19 cellular contexts compared by ENCODE assay signal in genomic region chr10:5545011-5545410, GRCh38. TPM values are rescaled to one million over a fixed set of nuclear protein-coding genes. Genes with fewer than 3 reads are reported as not detected.
A peak's percentile ranks its signal among the peaks of the same experiment; 100 is the strongest.
DNase-seq lines count a peak whose midpoint lies in the region; ATAC-seq and TF ChIP-seq lines count a peak whose summit lies in the region.
"Had no signal": no experiment of that assay in that cellular context is flagged by ENCODE, and none has a peak within 500 bp of the region (broad histone marks: within the 10 kb centered on the region; RNA-seq: fewer than 3 reads in every experiment).

No MANE protein-coding gene starts in this region.

- no CpG with 5 or more reads among the region's 1 CpG for WGBS in mammary epithelial cell (ENCODE audit: low coverage, missing lambda C conversion rate)
- 86 to 89% methylated on average over 1 of the region's 1 CpG for WGBS in upper lobe of left lung, 2 donors

- no peaks in the 10 kb centered on the region for H3K79me2 ChIP-seq in mammary epithelial cell (ENCODE audit: insufficient read depth, low read length)

- in situ Hi-C loops in mammary epithelial cell (cut with MboI; ENCODE audit: low sequenced_read_pairs in 2 of 2), result no loop called here

- CTCF ChIA-PET in mammary epithelial cell (lab: Charles Lee; ENCODE audit: low non-redundant PET), result no interaction called here

- peaks cover 53% of the 10 kb centered on the region for H3K4me1 ChIP-seq in mammary epithelial cell (ENCODE audit: insufficient read depth, low read length)
- H3K4me1 ChIP-seq in mucosa of stomach (ENCODE audit: control insufficient read depth, insufficient read depth, low read length), result peaks cover 64% of the 10 kb centered on the region
- peaks cover 40 to 61% (median 50%) of the 10 kb centered on the region in 4 donors for H3K4me1 ChIP-seq in upper lobe of left lung

- H4K20me1 ChIP-seq in mammary epithelial cell (ENCODE audit: insufficient read depth, low read length), result no peaks in the 10 kb centered on the region

- intact Hi-C loops in mammary epithelial cell (cut with micrococcal nuclease), result no loop called here

- no TSS peak for BruUV-seq in mammary epithelial cell (replicated peaks; lab: Mats Ljungman, UMichigan)

- H3K4me3 ChIP-seq in mammary epithelial cell (replicated peaks in 1 of 3; ENCODE audit: insufficient read depth in 1 of 3, low read depth in 2 of 3, low read length in 3 of 3) (no peak overlapping the region), mucosa of stomach (ENCODE audit: low read length) (peak overlapping the region; percentile 10), upper lobe of left lung (no peak overlapping the region)

- dilution Hi-C loops in mammary epithelial cell (cut with HindIII; ENCODE audit: low sequenced_read_pairs), result no loop called here

- H3K36me3 ChIP-seq in mammary epithelial cell (ENCODE audit: insufficient read depth, low read length) (no peaks in the 10 kb centered on the region), mucosa of stomach (ENCODE audit: control insufficient read depth, insufficient read depth, low read length) (no peaks in the 10 kb centered on the region), upper lobe of left lung (no peaks in the 10 kb centered on the region)

- TF ChIP-seq CTCF in mammary epithelial cell (conservative IDR thresholded peaks at IDR 0.05 in 1 of 2, IDR thresholded peaks at IDR 0.05 in 1 of 2; ENCODE audit: extremely low read depth in 1 of 2, insufficient read depth in 1 of 2, low read depth in 1 of 2, low read length in 2 of 2), result no peak
- no peak for TF ChIP-seq CTCF in upper lobe of left lung (IDR thresholded peaks at IDR 0.05)

- no peak overlapping the region for H2AFZ ChIP-seq in mammary epithelial cell (ENCODE audit: low read depth, low read length)

- no peak overlapping the region for H3K9ac ChIP-seq in mammary epithelial cell (ENCODE audit: insufficient read depth, low read length)
- H3K9ac ChIP-seq in mucosa of stomach (ENCODE audit: low read length), result peak overlapping the region; percentile 81

- peaks cover 2% of the 10 kb centered on the region for H3K36me3 Mint-ChIP-seq in activated naive CD8-positive, alpha-beta T cell treated with anti-CD3 and anti-CD28 coated beads, Interleukin-2, amount 10 ng/mL, durations not matched to agents 7 days and 5 days
- H3K36me3 Mint-ChIP-seq in activated naive CD8-positive, alpha-beta T cell treated with anti-CD3 and anti-CD28 coated beads, Interleukin-2, amount 50 U/mL, for 24 hours (ENCODE audit: low read depth), result peaks cover 3% of the 10 kb centered on the region

- H3K27ac ChIP-seq in mammary epithelial cell (ENCODE audit: insufficient read depth, low read depth, low read length) (peak overlapping the region; percentile 100), upper lobe of left lung (peak overlapping the region in 3 of 4 donors; percentile 86 to 90 (median 86))

- no peak overlapping the region for H3K4me3 Mint-ChIP-seq in activated naive CD8-positive, alpha-beta T cell treated with anti-CD3 and anti-CD28 coated beads, Interleukin-2, amount 10 ng/mL, durations not matched to agents 7 days and 5 days
- no peak overlapping the region for H3K4me3 Mint-ChIP-seq in activated naive CD8-positive, alpha-beta T cell treated with anti-CD3 and anti-CD28 coated beads, Interleukin-2, amount 50 U/mL, for 24 hours
- H3K4me3 Mint-ChIP-seq: activated CD4-positive, alpha-beta memory T cell treated with anti-CD3 and anti-CD28 coated beads, Interleukin-2, amount 10 ng/mL, durations not matched to agents 7 days and 5 days; activated T-helper 17 cell treated with anti-CD3 and anti-CD28 coated beads, Interleukin-2, amount 50 U/mL, for 72 hours had no signal

- H3K4me2 ChIP-seq in mammary epithelial cell (ENCODE audit: insufficient read depth, low read depth, low read length), result no peak overlapping the region

- H3K9me3 ChIP-seq in mammary epithelial cell (replicated peaks; ENCODE audit: insufficient read depth, low read length) (peaks cover 3% of the 10 kb centered on the region), mucosa of stomach (ENCODE audit: control insufficient read depth, low read length) (no peaks in the 10 kb centered on the region), upper lobe of left lung (peaks cover 0 to 6% (median 2%) of the 10 kb centered on the region in 4 donors)

- H3K27me3 ChIP-seq in mammary epithelial cell (ENCODE audit: insufficient read depth, low read length) (no peaks in the 10 kb centered on the region), mucosa of stomach (ENCODE audit: control insufficient read depth, insufficient read depth, low read length) (no peaks in the 10 kb centered on the region), upper lobe of left lung (no peaks in the 10 kb centered on the region)

- H3K4me1 Mint-ChIP-seq in activated naive CD8-positive, alpha-beta T cell treated with anti-CD3 and anti-CD28 coated beads, Interleukin-2, amount 10 ng/mL, durations not matched to agents 7 days and 5 days, result peaks cover 2% of the 10 kb centered on the region
- H3K4me1 Mint-ChIP-seq in activated naive CD8-positive, alpha-beta T cell treated with anti-CD3 and anti-CD28 coated beads, Interleukin-2, amount 50 U/mL, for 24 hours, result no peaks in the 10 kb centered on the region
- H3K4me1 Mint-ChIP-seq: activated T-helper 17 cell treated with anti-CD3 and anti-CD28 coated beads, Interleukin-2, amount 50 U/mL, for 72 hours had no signal

- no peak overlapping the region for H3K27ac Mint-ChIP-seq in activated naive CD8-positive, alpha-beta T cell treated with anti-CD3 and anti-CD28 coated beads, Interleukin-2, amount 10 ng/mL, durations not matched to agents 7 days and 5 days
- H3K27ac Mint-ChIP-seq in activated naive CD8-positive, alpha-beta T cell treated with anti-CD3 and anti-CD28 coated beads, Interleukin-2, amount 50 U/mL, for 24 hours, result no peak overlapping the region
- H3K27ac Mint-ChIP-seq: activated CD4-positive, alpha-beta memory T cell treated with anti-CD3 and anti-CD28 coated beads, Interleukin-2, amount 10 ng/mL, durations not matched to agents 7 days and 5 days; activated T-helper 17 cell treated with anti-CD3 and anti-CD28 coated beads, Interleukin-2, amount 50 U/mL, for 72 hours had no signal

- no peak for ATAC-seq in activated naive CD8-positive, alpha-beta T cell treated with anti-CD3 and anti-CD28 coated beads, Interleukin-2, amount 10 ng/mL, durations not matched to agents 7 days and 5 days (ENCODE audit: low read depth)
- ATAC-seq in activated naive CD8-positive, alpha-beta T cell treated with anti-CD3 and anti-CD28 coated beads, Interleukin-2, amount 50 U/mL, for 24 hours, result no peak
- ATAC-seq in upper lobe of left lung (ENCODE audit: low FRiP score in 2 of 2) (no peak), GM18511 (IDR thresholded peaks at IDR 0.05; ENCODE audit: unreplicated experiment) (no peak)
- ATAC-seq: activated T-helper 17 cell treated with anti-CD3 and anti-CD28 coated beads, Interleukin-2, amount 50 U/mL, for 72 hours had no signal

- H3K9me3 Mint-ChIP-seq in activated naive CD8-positive, alpha-beta T cell treated with anti-CD3 and anti-CD28 coated beads, Interleukin-2, amount 10 ng/mL, durations not matched to agents 7 days and 5 days, result peaks cover 12% of the 10 kb centered on the region
- peaks cover 18% of the 10 kb centered on the region for H3K9me3 Mint-ChIP-seq in activated naive CD8-positive, alpha-beta T cell treated with anti-CD3 and anti-CD28 coated beads, Interleukin-2, amount 50 U/mL, for 24 hours

- peak; percentile 18 for DNase-seq in activated naive CD8-positive, alpha-beta T cell treated with anti-CD3 and anti-CD28 coated beads, Interleukin-2, amount 10 ng/mL, durations not matched to agents 7 days and 5 days
- DNase-seq in activated naive CD8-positive, alpha-beta T cell treated with anti-CD3 and anti-CD28 coated beads, Interleukin-2, amount 50 U/mL, for 24 hours, result no peak
- DNase-seq in mammary epithelial cell (no peak), upper lobe of left lung (no peak), GDM1 (lab: John Stamatoyannopoulos, UW) (no peak)
- no peak for DNase-seq in activated naive CD4-positive, alpha-beta T cell treated with Interleukin-2 at 50 U/mL for 16 hours
- DNase-seq: activated CD4-positive, alpha-beta memory T cell treated with anti-CD3 and anti-CD28 coated beads, Interleukin-2, amount 10 ng/mL, durations not matched to agents 7 days and 5 days; cortex of kidney; erythroblast; NCI-H1930 had no signal

- peaks cover 3% of the 10 kb centered on the region for H3K27me3 Mint-ChIP-seq in activated naive CD8-positive, alpha-beta T cell treated with anti-CD3 and anti-CD28 coated beads, Interleukin-2, amount 10 ng/mL, durations not matched to agents 7 days and 5 days
- H3K27me3 Mint-ChIP-seq in activated naive CD8-positive, alpha-beta T cell treated with anti-CD3 and anti-CD28 coated beads, Interleukin-2, amount 50 U/mL, for 24 hours, result peaks cover 4% of the 10 kb centered on the region
- H3K27me3 Mint-ChIP-seq: activated T-helper 17 cell treated with anti-CD3 and anti-CD28 coated beads, Interleukin-2, amount 50 U/mL, for 72 hours; progenitor cell of endocrine pancreas had no signal

- POLR2A ChIA-PET in activated naive CD8-positive, alpha-beta T cell treated with anti-CD3 and anti-CD28 coated beads, Interleukin-2, amount 10 ng/mL, durations not matched to agents 7 days and 5 days (lab: Charles Lee), result no interaction called here

- no peak for TF ChIP-seq EP300 in upper lobe of left lung (IDR thresholded peaks at IDR 0.05)

- no peak for TF ChIP-seq POLR2A in upper lobe of left lung (IDR thresholded peaks at IDR 0.05)

RNA-seq across cellular contexts. Expression of gene CALML3, which starts 20.2 kb away (rescaled TPM):
- total RNA-seq in activated naive CD8-positive, alpha-beta T cell treated with anti-CD3 and anti-CD28 coated beads, Interleukin-2, amount 10 ng/mL, durations not matched to agents 7 days and 5 days, result not detected
- 100 to 1,000 TPM; 173 to 704 TPM for total RNA-seq in mammary epithelial cell
- 42.3 TPM for polyA plus RNA-seq in mammary epithelial cell
- polyA minus RNA-seq in mammary epithelial cell, result 6.0 TPM
- not detected for total RNA-seq in upper lobe of left lung
- total RNA-seq: activated CD4-positive, alpha-beta memory T cell treated with anti-CD3 and anti-CD28 coated beads, Interleukin-2, amount 10 ng/mL, durations not matched to agents 7 days and 5 days; activated T-helper 17 cell treated with anti-CD3 and anti-CD28 coated beads, Interleukin-2, amount 50 U/mL, for 72 hours; HT1080; M059J; mucosa of gallbladder; NCI-H460; progenitor cell of endocrine pancreas; subcutaneous adipose tissue had no signal

RNA-seq across cellular contexts. Expression of gene CALML5, which starts 45.6 kb away (rescaled TPM):
- not detected for total RNA-seq in activated naive CD8-positive, alpha-beta T cell treated with anti-CD3 and anti-CD28 coated beads, Interleukin-2, amount 10 ng/mL, durations not matched to agents 7 days and 5 days
- total RNA-seq in mammary epithelial cell, result not detected
- 0.32 TPM for polyA plus RNA-seq in mammary epithelial cell
- not detected for polyA minus RNA-seq in mammary epithelial cell
- not detected for total RNA-seq in upper lobe of left lung
- total RNA-seq: activated CD4-positive, alpha-beta memory T cell treated with anti-CD3 and anti-CD28 coated beads, Interleukin-2, amount 10 ng/mL, durations not matched to agents 7 days and 5 days; activated T-helper 17 cell treated with anti-CD3 and anti-CD28 coated beads, Interleukin-2, amount 50 U/mL, for 72 hours; M059J; mucosa of gallbladder; NCI-H460; progenitor cell of endocrine pancreas; subcutaneous adipose tissue had no signal

Comparison
In these comparisons a context has a peak if more than half of its experiments do, and no peak if none do; other contexts are left out.
1. RNA of gene CALML3, which starts 20.2 kb away (total RNA-seq): 173 to 704 TPM in mammary epithelial cell; not detected in activated naive CD8-positive, alpha-beta T cell treated with anti-CD3 and anti-CD28 coated beads, Interleukin-2, amount 10 ng/mL, durations not matched to agents 7 days and 5 days and not detected in upper lobe of left lung; every median in the first group is over 100 times any median in the second.